24 cellular contexts compared by ENCODE assay signal in genomic region chr9:94961870-94962269, GRCh38.
"Had no signal": no experiment of that assay in that cellular context is flagged by ENCODE, and none has a peak within 500 bp of the region (broad histone marks: within the 10 kb centered on the region; RNA-seq: fewer than 3 reads in every experiment).

No MANE protein-coding gene starts in this region.

- H3K9me3 ChIP-seq: heart right ventricle, left ventricle myocardium inferior, pancreas, psoas muscle, right lobe of liver, spleen, thyroid gland had no signal

- H3K4me1 Mint-ChIP-seq: immature natural killer cell; naive thymus-derived CD8-positive, alpha-beta T cell; stimulated activated memory B cell treated with anti-CD40 and anti-IgM and Interleukin-4, amounts not matched to agents 10 μg/mL and 1 μg/mL and 100 μg/mL, for 72 hours; stimulated activated naive CD8-positive, alpha-beta T cell treated with anti-CD3 and anti-CD28 coated beads, Interleukin-15, amount 100 ng/mL, for 72 hours had no signal

- H3K27me3 ChIP-seq: cardiac muscle cell, heart right ventricle, pancreas, right lobe of liver, spleen, thyroid gland had no signal

- H3K4me3 Mint-ChIP-seq: immature natural killer cell; naive thymus-derived CD8-positive, alpha-beta T cell; neural crest cell; stimulated activated memory B cell treated with anti-CD40 and anti-IgM and Interleukin-4, amounts not matched to agents 10 μg/mL and 1 μg/mL and 100 μg/mL, for 72 hours; stimulated activated naive CD8-positive, alpha-beta T cell treated with anti-CD3 and anti-CD28 coated beads, Interleukin-15, amount 100 ng/mL, for 72 hours; type B pancreatic cell had no signal

- H3K27ac Mint-ChIP-seq: immature natural killer cell; naive thymus-derived CD8-positive, alpha-beta T cell; stimulated activated memory B cell treated with anti-CD40 and anti-IgM and Interleukin-4, amounts not matched to agents 10 μg/mL and 1 μg/mL and 100 μg/mL, for 72 hours; stimulated activated naive CD8-positive, alpha-beta T cell treated with anti-CD3 and anti-CD28 coated beads, Interleukin-15, amount 100 ng/mL, for 72 hours; type B pancreatic cell had no signal

- H3K4me3 ChIP-seq: cardiac muscle cell, coronary artery, heart right ventricle, left ventricle myocardium inferior, lung, pancreas, psoas muscle, right lobe of liver, spleen, thyroid gland had no signal

- H3K4me1 ChIP-seq: heart right ventricle, left ventricle myocardium inferior, psoas muscle, spleen had no signal

- H3K27me3 Mint-ChIP-seq: naive thymus-derived CD8-positive, alpha-beta T cell; stimulated activated memory B cell treated with anti-CD40 and anti-IgM and Interleukin-4, amounts not matched to agents 10 μg/mL and 1 μg/mL and 100 μg/mL, for 72 hours; stimulated activated naive CD8-positive, alpha-beta T cell treated with anti-CD3 and anti-CD28 coated beads, Interleukin-15, amount 100 ng/mL, for 72 hours; type B pancreatic cell had no signal

- H3K9me3 Mint-ChIP-seq: immature natural killer cell; naive thymus-derived CD8-positive, alpha-beta T cell; neural crest cell; stimulated activated memory B cell treated with anti-CD40 and anti-IgM and Interleukin-4, amounts not matched to agents 10 μg/mL and 1 μg/mL and 100 μg/mL, for 72 hours; stimulated activated naive CD8-positive, alpha-beta T cell treated with anti-CD3 and anti-CD28 coated beads, Interleukin-15, amount 100 ng/mL, for 72 hours; type B pancreatic cell had no signal

- H3K27ac ChIP-seq: cardiac muscle cell, coronary artery, heart right ventricle, left ventricle myocardium inferior, psoas muscle, right lobe of liver, spleen, thyroid gland had no signal

- DNase-seq: effector memory CD4-positive, alpha-beta T cell; heart right ventricle; immature natural killer cell; left cardiac atrium; left ventricle myocardium inferior; naive thymus-derived CD8-positive, alpha-beta T cell; nucleus accumbens; pancreas; psoas muscle; retina; right lobe of liver; spleen; stimulated activated CD4-positive, alpha-beta T cell treated with anti-CD3 and anti-CD28 coated beads, Interleukin-15, amount 100 ng/mL, for 24 hours; stimulated activated CD4-positive, alpha-beta T cell treated with anti-CD3 and anti-CD28 coated beads, Interleukin-1b, Interleukin-23, amount 100 ng/mL, for 48 hours; stimulated activated CD4-positive, alpha-beta T cell treated with anti-CD3 and anti-CD28 coated beads, Interleukin-4, amount 100 ng/mL, for 24 hours; stimulated activated naive CD8-positive, alpha-beta T cell treated with anti-CD3 and anti-CD28 coated beads, Interleukin-15, amount 100 ng/mL, for 72 hours; thyroid gland had no signal

- ATAC-seq: esophagus mucosa; heart right ventricle; left cardiac atrium; naive thymus-derived CD8-positive, alpha-beta T cell; psoas muscle; right lobe of liver; stimulated activated memory B cell treated with anti-CD40 and anti-IgM and Interleukin-4, amounts not matched to agents 10 μg/mL and 1 μg/mL and 100 μg/mL, for 72 hours; stimulated activated naive CD8-positive, alpha-beta T cell treated with anti-CD3 and anti-CD28 coated beads, Interleukin-15, amount 100 ng/mL, for 72 hours had no signal

- H3K36me3 ChIP-seq: cardiac muscle cell, left ventricle myocardium inferior, pancreas, right lobe of liver, thyroid gland had no signal
